In genomic region chr1:119276558-119276957, GRCh38 we compare ENCODE assay signal across 13 cellular contexts.
DNase-seq lines count a peak whose midpoint lies in the region; ATAC-seq and TF ChIP-seq lines count a peak whose summit lies in the region.
"Had no signal": no experiment of that assay in that cellular context is flagged by ENCODE, and none has a peak within 500 bp of the region (broad histone marks: within the 10 kb centered on the region; RNA-seq: fewer than 3 reads in every experiment).

No MANE protein-coding gene starts in this region.

- no peak overlapping the region for H3K9ac ChIP-seq in NT2/D1 (ENCODE audit: insufficient read length, low read depth)

- H3K4me1 ChIP-seq in HEK293 (ENCODE audit: control insufficient read depth, insufficient read depth, low read length), result peaks cover 7% of the 10 kb centered on the region
- no peaks in the 10 kb centered on the region for H3K4me1 ChIP-seq in NT2/D1 (ENCODE audit: insufficient read depth, insufficient read length)
- H3K4me1 ChIP-seq in hepatocyte (ENCODE audit: insufficient read depth), result peaks cover 4% of the 10 kb centered on the region

- DNase-seq in DMS79 (lab: John Stamatoyannopoulos, UW) (peak; percentile 2), NT2/D1 (ENCODE audit: low read depth, low spot score) (peak; percentile 18), hepatocyte (ENCODE audit: low spot score) (peak; percentile 34), HuH-7.5 (ENCODE audit: low spot score) (no peak), immature natural killer cell (no peak)
- DNase-seq: amniotic stem cell; effector memory CD4-positive, alpha-beta T cell; hippocampal formation; T-helper 17 cell had no signal

- H3K4me3 ChIP-seq in HEK293 (ENCODE audit: low read depth, low read length), result no peak overlapping the region
- no peak overlapping the region for H3K4me3 ChIP-seq in NT2/D1 (ENCODE audit: insufficient read length, low read depth)
- no peak overlapping the region for H3K4me3 ChIP-seq in hepatocyte

- H3K27ac ChIP-seq in HEK293 (ENCODE audit: extremely low read depth, low read depth, low read length), result no peak overlapping the region
- no peak overlapping the region for H3K27ac ChIP-seq in hepatocyte

- H3K4me1 Mint-ChIP-seq in immature natural killer cell, result no peaks in the 10 kb centered on the region
- H3K4me1 Mint-ChIP-seq: T-helper 17 cell had no signal

- no peak overlapping the region for H3K4me3 Mint-ChIP-seq in immature natural killer cell
- H3K4me3 Mint-ChIP-seq: T-helper 17 cell had no signal

- H3K9me3 ChIP-seq in HEK293 (ENCODE audit: control insufficient read depth, insufficient read depth, low read depth, low read length) (no peaks in the 10 kb centered on the region), NT2/D1 (ENCODE audit: insufficient read depth, low read length) (no peaks in the 10 kb centered on the region), hepatocyte (ENCODE audit: low read depth) (no peaks in the 10 kb centered on the region)
- H3K9me3 ChIP-seq: Caco-2 had no signal

- POLR2A ChIA-PET in HEK293 (lab: Yijun Ruan, JAX), result no interaction called here

- no peaks in the 10 kb centered on the region for H3K79me2 ChIP-seq in hepatocyte

- TF ChIP-seq CTCF in HEK293 (tag by site-specific recombination; IDR thresholded peaks at IDR 0.05), result peak; percentile 64
- peak; percentile 32 for TF ChIP-seq CTCF in hepatocyte (IDR thresholded peaks at IDR 0.05; ENCODE audit: poor library complexity)

- no peak for ATAC-seq in HG03354 (IDR thresholded peaks at IDR 0.05; ENCODE audit: poor library complexity, severe bottlenecking, unreplicated experiment)
- ATAC-seq in HG02642 (IDR thresholded peaks at IDR 0.05; ENCODE audit: poor library complexity, unreplicated experiment), result no peak
- ATAC-seq: T-helper 17 cell had no signal

- H3K9me3 Mint-ChIP-seq in immature natural killer cell, result no peaks in the 10 kb centered on the region

- CTCF ChIA-PET in HEK293 (lab: Yijun Ruan, JAX), result interaction anchor here (0.6 to 5.4 kb wide), 29 partner anchors 8 to 1666 kb away, joined by 3 to 49 read pairs (median 4); partner anchors contain the start of gene HAO2

- no peak overlapping the region for H2AFZ ChIP-seq in hepatocyte

- H4K20me1 ChIP-seq in hepatocyte (ENCODE audit: insufficient read depth, poor library complexity, severe bottlenecking), result no peaks in the 10 kb centered on the region

- H3K36me3 ChIP-seq in HEK293 (ENCODE audit: control insufficient read depth in 2 of 2, insufficient read depth in 1 of 2, low read length in 2 of 2) (no peaks in the 10 kb centered on the region), NT2/D1 (ENCODE audit: insufficient read depth, insufficient read length, low read length) (no peaks in the 10 kb centered on the region), hepatocyte (replicated peaks; ENCODE audit: insufficient read depth, low read depth) (no peaks in the 10 kb centered on the region)

- no peak overlapping the region for H3K4me2 ChIP-seq in hepatocyte

- H3K9me2 ChIP-seq in hepatocyte (replicated peaks; ENCODE audit: insufficient read depth), result no peaks in the 10 kb centered on the region

- H3K27me3 Mint-ChIP-seq in immature natural killer cell (ENCODE audit: low read depth in 3 of 3), result peaks cover 0 to 4% (median 0%) of the 10 kb centered on the region in 3 donors

- H3K36me3 Mint-ChIP-seq in immature natural killer cell, result no peaks in the 10 kb centered on the region

- no peaks in the 10 kb centered on the region for H3K27me3 ChIP-seq in NT2/D1 (ENCODE audit: insufficient read depth, insufficient read length)
- H3K27me3 ChIP-seq in hepatocyte, result no peaks in the 10 kb centered on the region

- no peak overlapping the region for H3K27ac Mint-ChIP-seq in immature natural killer cell
- H3K27ac Mint-ChIP-seq: T-helper 17 cell had no signal

- 91% methylated on average over 1 of the region's 1 CpG for WGBS in hepatocyte (ENCODE audit: low lambda C conversion rate, missing lambda C conversion rate)

TF ChIP-seq in HEK293, 187 proteins besides CTCF, POLR2A, EP300 and RAD21:
- TF ChIP-seq ZNF654 (tag by site-specific recombination; IDR thresholded peaks at IDR 0.05; ENCODE audit: low read depth) (peak; percentile 40), IKZF3 (tag by site-specific recombination; IDR thresholded peaks at IDR 0.05) (no peak)

Comparison
In these comparisons a context has a peak if more than half of its experiments do, and no peak if none do; other contexts are left out.
1. DNase-seq: peak in DMS79 (single experiment), NT2/D1 (single experiment) and hepatocyte (single experiment); none in HuH-7.5 (single experiment) and immature natural killer cell (0 of 3).